Comparison of ENCODE assay signal across 28 cellular contexts in the genomic region with DNA sequence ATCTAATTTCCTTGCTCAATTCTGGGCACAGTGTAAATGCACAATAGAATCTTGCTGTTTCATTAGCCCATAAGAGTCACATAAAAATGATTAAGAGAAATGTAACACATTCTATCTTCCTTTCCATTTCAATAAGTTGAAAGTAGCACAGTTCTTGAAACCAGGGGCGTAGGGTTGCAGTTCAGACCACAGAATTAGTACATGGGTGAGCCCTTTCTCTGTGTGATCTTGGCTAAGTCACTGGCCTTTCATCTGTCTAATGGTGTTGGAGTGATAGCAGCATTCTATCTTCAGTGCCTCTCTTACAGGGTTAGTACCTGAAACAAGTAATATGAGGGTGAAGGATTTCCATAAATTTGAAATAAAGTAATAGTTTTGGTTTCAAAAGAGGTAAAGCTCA.
DNase-seq lines count a peak whose midpoint lies in the region; ATAC-seq and TF ChIP-seq lines count a peak whose summit lies in the region.
"Had no signal": no experiment of that assay in that cellular context is flagged by ENCODE, and none has a peak within 500 bp of the region (broad histone marks: within the 10 kb centered on the region; RNA-seq: fewer than 3 reads in every experiment).

No MANE protein-coding gene starts in this region.

- ATAC-seq in GM18511 (IDR thresholded peaks at IDR 0.05; ENCODE audit: unreplicated experiment) (peak; percentile 23), GM21381 (IDR thresholded peaks at IDR 0.05; ENCODE audit: unreplicated experiment) (peak; percentile 22), HG02981 (IDR thresholded peaks at IDR 0.05; ENCODE audit: unreplicated experiment) (peak; percentile 25)
- ATAC-seq in natural killer cell treated with Interleukin-12 subunit alpha and Interleukin-12 subunit beta and Interleukin-15 and Interleukin-18, amount 100 ng/mL, for 72 hours = peak; percentile 47 to 54
- ATAC-seq: left ventricle myocardium superior, PC-3 had no signal

- no peaks in the 10 kb centered on the region for H3K9me3 Mint-ChIP-seq in natural killer cell treated with Interleukin-12 subunit alpha and Interleukin-12 subunit beta and Interleukin-15 and Interleukin-18, amount 100 ng/mL, for 72 hours

- H3K36me3 ChIP-seq in A673 (ENCODE audit: insufficient read depth, low read length, poor library complexity, severe bottlenecking) (no peaks in the 10 kb centered on the region), esophagus muscularis mucosa (no peaks in the 10 kb centered on the region)
- H3K36me3 ChIP-seq: BLaER1 treated with 17β-estradiol and CSF1 and Interleukin-3, amounts not matched to agents 10 nM and 100 nM; suprapubic skin had no signal

- no peak for TF ChIP-seq POLR2A in esophagus muscularis mucosa (IDR thresholded peaks at IDR 0.05; ENCODE audit: low read depth)

- CTCF ChIA-PET in A673 (lab: Charles Lee) = no interaction called here

- POLR2A ChIA-PET in A673 (lab: Charles Lee; ENCODE audit: low non-redundant PET) = no interaction called here

- H3K36me3 Mint-ChIP-seq in natural killer cell treated with Interleukin-12 subunit alpha and Interleukin-12 subunit beta and Interleukin-15 and Interleukin-18, amount 100 ng/mL, for 72 hours = no peaks in the 10 kb centered on the region
- H3K36me3 Mint-ChIP-seq: activated naive CD4-positive, alpha-beta T cell treated with anti-CD3 and anti-CD28 coated beads, Interleukin-2, amount 10 ng/mL, durations not matched to agents 7 days and 5 days; naive B cell had no signal

- TF ChIP-seq EP300 in esophagus muscularis mucosa (IDR thresholded peaks at IDR 0.05) = no peak

- no TSS peak for BruUV-seq in A673 (replicated peaks; lab: Mats Ljungman, UMichigan)

- H3K27ac Mint-ChIP-seq in natural killer cell treated with Interleukin-12 subunit alpha and Interleukin-12 subunit beta and Interleukin-15 and Interleukin-18, amount 100 ng/mL, for 72 hours = peak overlapping the region in 1 of 2 donors; percentile 42
- H3K27ac Mint-ChIP-seq: activated CD4-positive, alpha-beta memory T cell treated with anti-CD3 and anti-CD28 coated beads, Interleukin-2, amount 10 ng/mL, durations not matched to agents 7 days and 5 days; activated naive CD4-positive, alpha-beta T cell treated with anti-CD3 and anti-CD28 coated beads, Interleukin-2, amount 10 ng/mL, durations not matched to agents 7 days and 5 days; naive B cell had no signal

- 100% methylated on average over 1 of the region's 1 CpG for WGBS in esophagus muscularis mucosa

- no peaks in the 10 kb centered on the region for H3K9me3 ChIP-seq in A673 (ENCODE audit: low read depth, low read length, poor library complexity, severe bottlenecking)
- H3K9me3 ChIP-seq in esophagus muscularis mucosa = no peaks in the 10 kb centered on the region
- H3K9me3 ChIP-seq: BLaER1 treated with 17β-estradiol and CSF1 and Interleukin-3, amounts not matched to agents 10 nM and 100 nM; suprapubic skin had no signal

- H3K4me1 ChIP-seq in A673 (ENCODE audit: insufficient read depth, low read length, poor library complexity, severe bottlenecking) = no peaks in the 10 kb centered on the region
- H3K4me1 ChIP-seq in esophagus muscularis mucosa = no peaks in the 10 kb centered on the region
- H3K4me1 ChIP-seq: suprapubic skin had no signal

- H3K27ac ChIP-seq in A673 (ENCODE audit: low read depth, low read length, poor library complexity, severe bottlenecking) (no peak overlapping the region), esophagus muscularis mucosa (replicated peaks in 1 of 4) (no peak overlapping the region)
- H3K27ac ChIP-seq: BLaER1 treated with 17β-estradiol and CSF1 and Interleukin-3, amounts not matched to agents 10 nM and 100 nM; epithelial cell of prostate; HL-60; suprapubic skin had no signal

- no peak for DNase-seq in natural killer cell treated with Interleukin-12 subunit alpha and Interleukin-12 subunit beta and Interleukin-15 and Interleukin-18, amount 100 ng/mL, for 72 hours (ENCODE audit: low spot score)
- DNase-seq in A673 (ENCODE audit: low spot score) = no peak
- DNase-seq in kidney glomerular epithelial cell (lab: John Stamatoyannopoulos, UW) = no peak
- DNase-seq in esophagus muscularis mucosa (ENCODE audit: extremely low spot score) = no peak
- DNase-seq in middle frontal gyrus (ENCODE audit: extremely low spot score, low spot score) = no peak
- DNase-seq: activated CD4-positive, alpha-beta memory T cell treated with anti-CD3 and anti-CD28 coated beads, Interleukin-2, amount 10 ng/mL, durations not matched to agents 7 days and 5 days; activated CD4-positive, alpha-beta T cell treated with anti-CD3 and anti-CD28 coated beads for 1 hour; activated CD8-positive, alpha-beta memory T cell treated with anti-CD3 and anti-CD28 coated beads, Interleukin-2, amount 50 U/mL, for 48 hours; activated naive CD4-positive, alpha-beta T cell treated with anti-CD3 and anti-CD28 coated beads, Interleukin-2, amount 10 ng/mL, durations not matched to agents 7 days and 5 days; COR-L47; DMS79; effector CD8-positive, alpha-beta T cell; islet precursor cell; left ventricle myocardium superior; naive B cell; NCI-H1694; NCI-H524 treated with DMSO at 0.1 percent for 48 hours; NK-92 treated with Interleukin-12 subunit alpha and Interleukin-12 subunit beta, amount 100 ng/mL, for 24 hours; PC-3; stimulated activated naive CD4-positive, alpha-beta T cell; T-helper 2 cell had no signal

- no peak for TF ChIP-seq CTCF in A673 (conservative IDR thresholded peaks at IDR 0.05; ENCODE audit: low read depth, low read length)
- TF ChIP-seq CTCF in esophagus muscularis mucosa (IDR thresholded peaks at IDR 0.05) = no peak

- intact Hi-C loops in A673 (cut with micrococcal nuclease; ENCODE audit: unreplicated experiment) (no loop called here), esophagus muscularis mucosa (cut with DNase I) (no loop called here)

- H3K4me1 Mint-ChIP-seq in natural killer cell treated with Interleukin-12 subunit alpha and Interleukin-12 subunit beta and Interleukin-15 and Interleukin-18, amount 100 ng/mL, for 72 hours (ENCODE audit: low read depth in 2 of 2) = peaks cover 47 to 49% of the 10 kb centered on the region in 2 donors
- H3K4me1 Mint-ChIP-seq: activated CD4-positive, alpha-beta memory T cell treated with anti-CD3 and anti-CD28 coated beads, Interleukin-2, amount 10 ng/mL, durations not matched to agents 7 days and 5 days; activated naive CD4-positive, alpha-beta T cell treated with anti-CD3 and anti-CD28 coated beads, Interleukin-2, amount 10 ng/mL, durations not matched to agents 7 days and 5 days had no signal

- H3K27me3 ChIP-seq in A673 (replicated peaks; ENCODE audit: insufficient read depth, low read depth, low read length, poor library complexity) (no peaks in the 10 kb centered on the region), esophagus muscularis mucosa (no peaks in the 10 kb centered on the region)
- H3K27me3 ChIP-seq: BLaER1 treated with 17β-estradiol and CSF1 and Interleukin-3, amounts not matched to agents 10 nM and 100 nM; suprapubic skin had no signal

- peak overlapping the region; percentile 58 for H3K4me3 Mint-ChIP-seq in natural killer cell treated with Interleukin-12 subunit alpha and Interleukin-12 subunit beta and Interleukin-15 and Interleukin-18, amount 100 ng/mL, for 72 hours
- H3K4me3 Mint-ChIP-seq: activated CD4-positive, alpha-beta memory T cell treated with anti-CD3 and anti-CD28 coated beads, Interleukin-2, amount 10 ng/mL, durations not matched to agents 7 days and 5 days; activated naive CD4-positive, alpha-beta T cell treated with anti-CD3 and anti-CD28 coated beads, Interleukin-2, amount 10 ng/mL, durations not matched to agents 7 days and 5 days; naive B cell had no signal

- no peaks in the 10 kb centered on the region for H3K27me3 Mint-ChIP-seq in natural killer cell treated with Interleukin-12 subunit alpha and Interleukin-12 subunit beta and Interleukin-15 and Interleukin-18, amount 100 ng/mL, for 72 hours
- H3K27me3 Mint-ChIP-seq: activated CD4-positive, alpha-beta memory T cell treated with anti-CD3 and anti-CD28 coated beads, Interleukin-2, amount 10 ng/mL, durations not matched to agents 7 days and 5 days; activated naive CD4-positive, alpha-beta T cell treated with anti-CD3 and anti-CD28 coated beads, Interleukin-2, amount 10 ng/mL, durations not matched to agents 7 days and 5 days had no signal

- no peak overlapping the region for H3K4me3 ChIP-seq in A673 (ENCODE audit: low read depth, low read length, poor library complexity, severe bottlenecking)
- no peak overlapping the region for H3K4me3 ChIP-seq in esophagus muscularis mucosa
- H3K4me3 ChIP-seq: BLaER1 treated with 17β-estradiol and CSF1 and Interleukin-3, amounts not matched to agents 10 nM and 100 nM; suprapubic skin had no signal
